Comparison of ENCODE assay signal across 8 cellular contexts in genomic region chr3:179451335-179452165, GRCh38. TPM values are rescaled to one million over a fixed set of nuclear protein-coding genes. Genes with fewer than 3 reads are reported as not detected.
A peak's percentile ranks its signal among the peaks of the same experiment; 100 is the strongest.
DNase-seq lines count a peak whose midpoint lies in the region; ATAC-seq, FAIRE-seq and TF ChIP-seq lines count a peak whose summit lies in the region.

TSS of gene GNB4 (minus strand) at chr3:179451470. CDS start at chr3:179426200, 25,270 bp downstream.

- peak within 1 kb of the TSS; percentile 68 for H2AFZ ChIP-seq in endothelial cell of umbilical vein (ENCODE audit: low read depth, low read length)

- peak; percentile 79 for DNase-seq in COLO668 (lab: John Stamatoyannopoulos, UW; ENCODE audit: unreplicated experiment)
- peak; percentile 59 for DNase-seq in NCI-H748 treated with DMSO at 0.1 percent for 48 hours (lab: John Stamatoyannopoulos, UW)
- peak; percentile 67 for DNase-seq in activated CD8-positive, alpha-beta T cell treated with anti-CD3 and anti-CD28 coated beads, Interleukin-2, amount 10 ng/mL, durations not matched to agents 7 days and 5 days
- DNase-seq in endothelial cell of umbilical vein (ENCODE audit: low read depth, low spot score): peak; percentile 96
- peak; percentile 92 for DNase-seq in mesenteric fat pad (ENCODE audit: low spot score)
- peak; percentile 42 for DNase-seq in stimulated activated CD8-positive, alpha-beta memory T cell treated with anti-CD3 and anti-CD28 coated beads, Interleukin-4, amount 100 ng/mL, for 48 hours

- intact Hi-C loops in endothelial cell of umbilical vein (cut with micrococcal nuclease): loop anchor here (1.0 to 5.0 kb wide), 9 partner anchors 22 to 304 kb away; partner anchors contain the start of genes ACTL6A, MFN1, MRPL47 and NDUFB5

- dilution Hi-C loops in endothelial cell of umbilical vein (cut with MboI; ENCODE audit: extremely low pct_ligation_motif_present, low sequenced_read_pairs): no loop called here

- H3K79me2 ChIP-seq in endothelial cell of umbilical vein (ENCODE audit: control insufficient read depth, insufficient read depth, low read length): peaks cover 44% of the 10 kb centered on the region

- H3K4me1 ChIP-seq in endothelial cell of umbilical vein (ENCODE audit: control insufficient read depth, extremely low read depth, insufficient read depth, low read length): peaks cover 28% of the 10 kb centered on the region

- POLR2A ChIA-PET in activated CD8-positive, alpha-beta T cell treated with anti-CD3 and anti-CD28 coated beads, Interleukin-2, amount 10 ng/mL, durations not matched to agents 7 days and 5 days (lab: Charles Lee): interaction anchor here (1.4 kb wide), 1 partner anchor 111 kb away, joined by 4 read pairs; the partner anchor contains the start of gene ACTL6A
- POLR2A ChIA-PET in endothelial cell of umbilical vein (lab: Charles Lee): interaction anchor here (0.5 to 0.7 kb wide), 2 partner anchors 111 to 426 kb away, joined by 3 to 4 read pairs; partner anchors contain the start of gene ACTL6A

- no peaks in the 10 kb centered on the region for H3K9me1 ChIP-seq in endothelial cell of umbilical vein (replicated peaks; ENCODE audit: control insufficient read depth, extremely low read depth, insufficient read depth, low read length)

- H3K27ac ChIP-seq in endothelial cell of umbilical vein (ENCODE audit: insufficient read depth, low read depth, low read length): peak within 1 kb of the TSS; percentile 95

- peak within 1 kb of the TSS; percentile 98 for H3K4me2 ChIP-seq in endothelial cell of umbilical vein (ENCODE audit: insufficient read depth, low read length)

- BruUV-seq in endothelial cell of umbilical vein (replicated peaks; lab: Mats Ljungman, UMichigan): TSS peak; percentile 76

- no peaks in the 10 kb centered on the region for H3K9me3 Mint-ChIP-seq in activated CD8-positive, alpha-beta T cell treated with anti-CD3 and anti-CD28 coated beads, Interleukin-2, amount 10 ng/mL, durations not matched to agents 7 days and 5 days (ENCODE audit: insufficient read depth)

- H3K27me3 ChIP-seq in endothelial cell of umbilical vein (ENCODE audit: control insufficient read depth in 2 of 2, insufficient read depth in 2 of 2, low read length in 2 of 2): no peaks in the 10 kb centered on the region

- TF ChIP-seq CTCF in endothelial cell of umbilical vein (IDR thresholded peaks at IDR 0.05; ENCODE audit: extremely low read depth in 1 of 2, insufficient read depth in 1 of 2, low read depth in 1 of 2, low read length in 2 of 2): no peak

- peak; percentile 87 for TF ChIP-seq POLR2A in endothelial cell of umbilical vein (IDR thresholded peaks at IDR 0.05; ENCODE audit: low read depth, low read length)

- H3K4me3 Mint-ChIP-seq in activated CD8-positive, alpha-beta T cell treated with anti-CD3 and anti-CD28 coated beads, Interleukin-2, amount 10 ng/mL, durations not matched to agents 7 days and 5 days: peak within 1 kb of the TSS; percentile 85

- no peaks in the 10 kb centered on the region for H3K9me3 ChIP-seq in endothelial cell of umbilical vein (replicated peaks; ENCODE audit: control insufficient read depth, insufficient read depth, low read length)

- H3K27ac Mint-ChIP-seq in activated CD8-positive, alpha-beta T cell treated with anti-CD3 and anti-CD28 coated beads, Interleukin-2, amount 10 ng/mL, durations not matched to agents 7 days and 5 days: peak within 1 kb of the TSS; percentile 79

- no peaks in the 10 kb centered on the region for H4K20me1 ChIP-seq in endothelial cell of umbilical vein (replicated peaks; ENCODE audit: control insufficient read depth, extremely low read depth, insufficient read depth, low read length)

- CTCF ChIA-PET in activated CD8-positive, alpha-beta T cell treated with anti-CD3 and anti-CD28 coated beads, Interleukin-2, amount 10 ng/mL, durations not matched to agents 7 days and 5 days (lab: Charles Lee): interaction anchor here (0.6 to 1.5 kb wide), 2 partner anchors 111 to 159 kb away, joined by 3 to 4 read pairs; partner anchors contain the start of gene ACTL6A
- CTCF ChIA-PET in endothelial cell of umbilical vein (lab: Charles Lee): interaction anchor here (1.0 to 2.5 kb wide), 8 partner anchors 11 to 111 kb away, joined by 3 to 8 read pairs (median 4); partner anchors contain the start of gene ACTL6A

- peaks cover 65% of the 10 kb centered on the region for H3K27me3 Mint-ChIP-seq in activated CD8-positive, alpha-beta T cell treated with anti-CD3 and anti-CD28 coated beads, Interleukin-2, amount 10 ng/mL, durations not matched to agents 7 days and 5 days (ENCODE audit: low read depth)

- no peak for FAIRE-seq in endothelial cell of umbilical vein (lab: Jason Lieb, UNC)

- peak within 1 kb of the TSS; percentile 43 to 93 (median 92) for H3K4me3 ChIP-seq in endothelial cell of umbilical vein (replicated peaks in 1 of 3; ENCODE audit: insufficient read depth in 1 of 3, low read depth in 1 of 3, low read length in 3 of 3)

- ATAC-seq in GM19452 (IDR thresholded peaks at IDR 0.05; ENCODE audit: unreplicated experiment) (peak; percentile 79), HG03558 (IDR thresholded peaks at IDR 0.05; ENCODE audit: extremely low read depth, unreplicated experiment) (peak; percentile 74)
- ATAC-seq in activated CD8-positive, alpha-beta T cell treated with anti-CD3 and anti-CD28 coated beads, Interleukin-2, amount 10 ng/mL, durations not matched to agents 7 days and 5 days: peak; percentile 91

- H3K9ac ChIP-seq in endothelial cell of umbilical vein (replicated peaks; ENCODE audit: extremely low read depth, insufficient read depth, low read length): peak within 1 kb of the TSS; percentile 93

- peaks cover 2% of the 10 kb centered on the region for H3K36me3 Mint-ChIP-seq in activated CD8-positive, alpha-beta T cell treated with anti-CD3 and anti-CD28 coated beads, Interleukin-2, amount 10 ng/mL, durations not matched to agents 7 days and 5 days (ENCODE audit: low read depth)

- H3K36me3 ChIP-seq in endothelial cell of umbilical vein (ENCODE audit: control insufficient read depth in 2 of 2, extremely low read depth in 1 of 2, insufficient read depth in 2 of 2, low read length in 2 of 2): no peaks in the 10 kb centered on the region

- H3K4me1 Mint-ChIP-seq in activated CD8-positive, alpha-beta T cell treated with anti-CD3 and anti-CD28 coated beads, Interleukin-2, amount 10 ng/mL, durations not matched to agents 7 days and 5 days (ENCODE audit: low read depth): peaks cover 22% of the 10 kb centered on the region

TF ChIP-seq in endothelial cell of umbilical vein, 7 proteins besides CTCF, POLR2A, EP300 and RAD21:
- TF ChIP-seq GATA2 (IDR thresholded peaks at IDR 0.05; ENCODE audit: insufficient read depth, insufficient read length, low read depth, low read length) (no peak), MYC (IDR thresholded peaks at IDR 0.05; ENCODE audit: low read depth, low read length) (no peak), MAX (IDR thresholded peaks at IDR 0.05; ENCODE audit: insufficient read depth, insufficient read length) (peak; percentile 16), JUN (IDR thresholded peaks at IDR 0.05; ENCODE audit: borderline replicate concordance, insufficient read depth, insufficient read length, low read depth) (no peak), POLR2AphosphoS5 (IDR thresholded peaks at IDR 0.05; ENCODE audit: insufficient read depth, low read depth, low read length) (peak; percentile 93), FOS (IDR thresholded peaks at IDR 0.05; ENCODE audit: borderline replicate concordance, insufficient read depth, low read length) (no peak), EZH2 (IDR thresholded peaks at IDR 0.05; ENCODE audit: borderline replicate concordance, low read depth, low read length, severe bottlenecking) (no peak)
TF ChIP-seq in endothelial cell of umbilical vein: peak in this region for 2.

RNA-seq across cellular contexts. Expression of gene GNB4, which starts in this region (rescaled TPM):
- 10 to 100 TPM in 1 of 2 experiments, 1 to 10 TPM in 1; 6.7 to 10.3 TPM for total RNA-seq in activated CD8-positive, alpha-beta T cell treated with anti-CD3 and anti-CD28 coated beads, Interleukin-2, amount 10 ng/mL, durations not matched to agents 7 days and 5 days
- total RNA-seq in endothelial cell of umbilical vein (61.9 and 62.6 TPM in 2 replicates), mesenteric fat pad (32.2 TPM)
- 22.2 and 30.3 TPM in 2 replicates for polyA plus RNA-seq in endothelial cell of umbilical vein
- 23.5 and 24.5 TPM in 2 replicates for polyA plus RNA-seq in endothelial cell of umbilical vein (2011; cell fraction: cytosol; rRNA removed)
- 26.2 and 28.2 TPM in 2 replicates for polyA plus RNA-seq in endothelial cell of umbilical vein (2011; cell fraction: nucleus; rRNA removed)
- 28.2 and 41.8 TPM in 2 replicates for polyA plus RNA-seq in endothelial cell of umbilical vein (2012)
- 134 TPM in 2 replicates for polyA minus RNA-seq in endothelial cell of umbilical vein
- polyA minus RNA-seq in endothelial cell of umbilical vein (2011; cell fraction: cytosol; rRNA and poly(A)+ RNA removed): 28.9 TPM
- polyA minus RNA-seq in endothelial cell of umbilical vein (2011; cell fraction: nucleus; rRNA and poly(A)+ RNA removed): 36.2 and 51.3 TPM in 2 replicates

Comparison
In these comparisons a context has a peak if more than half of its experiments do, and no peak if none do; other contexts are left out.
1. Peak in every context shown above with its lines: DNase-seq, ATAC-seq, H3K4me3 ChIP-seq and H3K27ac ChIP-seq.
2. DNase-seq: peak in every context shown above with its lines; median percentile 96 in endothelial cell of umbilical vein; 92 in mesenteric fat pad; 79 in COLO668; 67 in activated CD8-positive, alpha-beta T cell treated with anti-CD3 and anti-CD28 coated beads, Interleukin-2, amount 10 ng/mL, durations not matched to agents 7 days and 5 days; 59 in NCI-H748 treated with DMSO at 0.1 percent for 48 hours; 42 in stimulated activated CD8-positive, alpha-beta memory T cell treated with anti-CD3 and anti-CD28 coated beads, Interleukin-4, amount 100 ng/mL, for 48 hours.